ENCODE assay signal across 1 cellular context in genomic region chrX:18877472-18877871, GRCh38.
TF ChIP-seq lines count a peak whose summit lies in the region.

No MANE protein-coding gene starts in this region.

TF ChIP-seq in K562, 482 proteins besides CTCF, POLR2A, EP300 and RAD21 (continued from another document):
- no peak for TF ChIP-seq CHD7 (IDR thresholded peaks at IDR 0.05; ENCODE audit: low read depth, low read length)
- no peak for TF ChIP-seq HDAC3 (IDR thresholded peaks at IDR 0.05; ENCODE audit: borderline replicate concordance, partially characterized antibody)
- TF ChIP-seq ZC3H4 (CRISPR knock-in tag; IDR thresholded peaks at IDR 0.05; ENCODE audit: borderline replicate concordance), result no peak
- no peak for TF ChIP-seq ZBTB11 (CRISPR knock-in tag; IDR thresholded peaks at IDR 0.05)
- no peak for TF ChIP-seq ZNF384 (IDR thresholded peaks at IDR 0.05; ENCODE audit: low read depth, low read length)
